In the genomic region with DNA sequence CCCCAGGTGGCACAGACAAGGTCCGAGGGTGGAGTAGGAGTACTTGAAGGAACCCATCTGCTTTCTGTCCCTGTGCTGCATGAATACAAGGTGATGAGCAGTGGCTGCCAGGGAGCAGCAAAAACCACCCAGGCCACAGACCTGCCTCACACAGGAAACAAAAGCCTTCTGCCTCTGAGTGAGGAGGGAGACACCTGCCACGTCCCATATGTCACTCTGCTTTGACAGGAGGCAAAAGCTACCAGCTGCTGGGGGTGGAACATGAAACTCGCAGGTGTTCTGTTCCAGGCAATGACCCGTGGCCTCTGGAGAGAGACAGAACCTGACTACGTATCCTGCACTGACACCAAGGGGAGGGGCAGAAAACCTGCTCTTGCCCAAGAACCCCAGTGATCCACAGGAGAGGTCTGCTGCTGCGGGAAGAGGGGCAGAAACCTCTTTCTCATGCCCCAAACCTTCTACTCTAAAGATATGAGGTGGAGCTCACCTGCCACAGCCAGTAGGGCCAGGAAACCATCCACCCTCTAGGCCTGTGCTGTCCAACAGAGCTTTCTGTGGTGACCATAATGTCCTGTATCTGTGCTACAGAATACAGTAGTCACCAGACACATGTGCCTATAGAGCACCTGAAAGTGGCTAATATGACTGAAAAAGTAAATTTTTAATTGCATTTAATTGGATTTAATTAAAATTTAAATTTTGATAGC, we compare ENCODE assay signal across 1 cellular context.
TF ChIP-seq lines count a peak whose summit lies in the region.

No MANE protein-coding gene starts in this region.

TF ChIP-seq in GM23338, 12 proteins besides CTCF, POLR2A, EP300 and RAD21 (continued from another document):
- TF ChIP-seq, protein P1, sequence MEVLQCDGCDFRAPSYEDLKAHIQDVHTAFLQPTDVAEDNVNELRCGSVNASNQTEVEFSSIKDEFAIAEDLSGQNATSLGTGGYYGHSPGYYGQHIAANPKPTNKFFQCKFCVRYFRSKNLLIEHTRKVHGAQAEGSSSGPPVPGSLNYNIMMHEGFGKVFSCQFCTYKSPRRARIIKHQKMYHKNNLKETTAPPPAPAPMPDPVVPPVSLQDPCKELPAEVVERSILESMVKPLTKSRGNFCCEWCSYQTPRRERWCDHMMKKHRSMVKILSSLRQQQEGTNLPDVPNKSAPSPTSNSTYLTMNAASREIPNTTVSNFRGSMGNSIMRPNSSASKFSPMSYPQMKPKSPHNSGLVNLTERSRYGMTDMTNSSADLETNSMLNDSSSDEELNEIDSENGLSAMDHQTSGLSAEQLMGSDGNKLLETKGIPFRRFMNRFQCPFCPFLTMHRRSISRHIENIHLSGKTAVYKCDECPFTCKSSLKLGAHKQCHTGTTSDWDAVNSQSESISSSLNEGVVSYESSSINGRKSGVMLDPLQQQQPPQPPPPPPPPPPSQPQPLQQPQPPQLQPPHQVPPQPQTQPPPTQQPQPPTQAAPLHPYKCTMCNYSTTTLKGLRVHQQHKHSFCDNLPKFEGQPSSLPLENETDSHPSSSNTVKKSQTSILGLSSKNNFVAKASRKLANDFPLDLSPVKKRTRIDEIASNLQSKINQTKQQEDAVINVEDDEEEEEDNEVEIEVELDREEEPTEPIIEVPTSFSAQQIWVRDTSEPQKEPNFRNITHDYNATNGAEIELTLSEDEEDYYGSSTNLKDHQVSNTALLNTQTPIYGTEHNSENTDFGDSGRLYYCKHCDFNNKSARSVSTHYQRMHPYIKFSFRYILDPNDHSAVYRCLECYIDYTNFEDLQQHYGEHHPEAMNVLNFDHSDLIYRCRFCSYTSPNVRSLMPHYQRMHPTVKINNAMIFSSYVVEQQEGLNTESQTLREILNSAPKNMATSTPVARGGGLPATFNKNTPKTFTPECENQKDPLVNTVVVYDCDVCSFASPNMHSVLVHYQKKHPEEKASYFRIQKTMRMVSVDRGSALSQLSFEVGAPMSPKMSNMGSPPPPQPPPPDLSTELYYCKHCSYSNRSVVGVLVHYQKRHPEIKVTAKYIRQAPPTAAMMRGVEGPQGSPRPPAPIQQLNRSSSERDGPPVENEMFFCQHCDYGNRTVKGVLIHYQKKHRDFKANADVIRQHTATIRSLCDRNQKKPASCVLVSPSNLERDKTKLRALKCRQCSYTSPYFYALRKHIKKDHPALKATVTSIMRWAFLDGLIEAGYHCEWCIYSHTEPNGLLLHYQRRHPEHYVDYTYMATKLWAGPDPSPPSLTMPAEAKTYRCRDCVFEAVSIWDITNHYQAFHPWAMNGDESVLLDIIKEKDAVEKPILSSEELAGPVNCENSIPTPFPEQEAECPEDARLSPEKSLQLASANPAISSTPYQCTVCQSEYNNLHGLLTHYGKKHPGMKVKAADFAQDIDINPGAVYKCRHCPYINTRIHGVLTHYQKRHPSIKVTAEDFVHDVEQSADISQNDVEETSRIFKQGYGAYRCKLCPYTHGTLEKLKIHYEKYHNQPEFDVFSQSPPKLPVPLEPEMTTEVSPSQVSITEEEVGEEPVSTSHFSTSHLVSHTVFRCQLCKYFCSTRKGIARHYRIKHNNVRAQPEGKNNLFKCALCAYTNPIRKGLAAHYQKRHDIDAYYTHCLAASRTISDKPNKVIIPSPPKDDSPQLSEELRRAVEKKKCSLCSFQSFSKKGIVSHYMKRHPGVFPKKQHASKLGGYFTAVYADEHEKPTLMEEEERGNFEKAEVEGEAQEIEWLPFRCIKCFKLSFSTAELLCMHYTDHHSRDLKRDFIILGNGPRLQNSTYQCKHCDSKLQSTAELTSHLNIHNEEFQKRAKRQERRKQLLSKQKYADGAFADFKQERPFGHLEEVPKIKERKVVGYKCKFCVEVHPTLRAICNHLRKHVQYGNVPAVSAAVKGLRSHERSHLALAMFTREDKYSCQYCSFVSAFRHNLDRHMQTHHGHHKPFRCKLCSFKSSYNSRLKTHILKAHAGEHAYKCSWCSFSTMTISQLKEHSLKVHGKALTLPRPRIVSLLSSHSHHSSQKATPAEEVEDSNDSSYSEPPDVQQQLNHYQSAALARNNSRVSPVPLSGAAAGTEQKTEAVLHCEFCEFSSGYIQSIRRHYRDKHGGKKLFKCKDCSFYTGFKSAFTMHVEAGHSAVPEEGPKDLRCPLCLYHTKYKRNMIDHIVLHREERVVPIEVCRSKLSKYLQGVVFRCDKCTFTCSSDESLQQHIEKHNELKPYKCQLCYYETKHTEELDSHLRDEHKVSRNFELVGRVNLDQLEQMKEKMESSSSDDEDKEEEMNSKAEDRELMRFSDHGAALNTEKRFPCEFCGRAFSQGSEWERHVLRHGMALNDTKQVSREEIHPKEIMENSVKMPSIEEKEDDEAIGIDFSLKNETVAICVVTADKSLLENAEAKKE (CRISPR knock-in tag; IDR thresholded peaks at IDR 0.05) = no peak
- TF ChIP-seq EZH2phosphoT487 (IDR thresholded peaks at IDR 0.05; ENCODE audit: unreplicated experiment) (no peak), ZNF114 (CRISPR knock-in tag; IDR thresholded peaks at IDR 0.05) (no peak), NANOG (IDR thresholded peaks at IDR 0.05; ENCODE audit: borderline replicate concordance) (no peak), JUNB (IDR thresholded peaks at IDR 0.05; ENCODE audit: unreplicated experiment) (no peak)
- TF ChIP-seq, protein P2, sequence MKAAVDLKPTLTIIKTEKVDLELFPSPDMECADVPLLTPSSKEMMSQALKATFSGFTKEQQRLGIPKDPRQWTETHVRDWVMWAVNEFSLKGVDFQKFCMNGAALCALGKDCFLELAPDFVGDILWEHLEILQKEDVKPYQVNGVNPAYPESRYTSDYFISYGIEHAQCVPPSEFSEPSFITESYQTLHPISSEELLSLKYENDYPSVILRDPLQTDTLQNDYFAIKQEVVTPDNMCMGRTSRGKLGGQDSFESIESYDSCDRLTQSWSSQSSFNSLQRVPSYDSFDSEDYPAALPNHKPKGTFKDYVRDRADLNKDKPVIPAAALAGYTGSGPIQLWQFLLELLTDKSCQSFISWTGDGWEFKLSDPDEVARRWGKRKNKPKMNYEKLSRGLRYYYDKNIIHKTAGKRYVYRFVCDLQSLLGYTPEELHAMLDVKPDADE (IDR thresholded peaks at IDR 0.05) = no peak
TF ChIP-seq in GM23338: peak in this region for 0.
